ENCODE assay signal across 11 cellular contexts in the genomic region with DNA sequence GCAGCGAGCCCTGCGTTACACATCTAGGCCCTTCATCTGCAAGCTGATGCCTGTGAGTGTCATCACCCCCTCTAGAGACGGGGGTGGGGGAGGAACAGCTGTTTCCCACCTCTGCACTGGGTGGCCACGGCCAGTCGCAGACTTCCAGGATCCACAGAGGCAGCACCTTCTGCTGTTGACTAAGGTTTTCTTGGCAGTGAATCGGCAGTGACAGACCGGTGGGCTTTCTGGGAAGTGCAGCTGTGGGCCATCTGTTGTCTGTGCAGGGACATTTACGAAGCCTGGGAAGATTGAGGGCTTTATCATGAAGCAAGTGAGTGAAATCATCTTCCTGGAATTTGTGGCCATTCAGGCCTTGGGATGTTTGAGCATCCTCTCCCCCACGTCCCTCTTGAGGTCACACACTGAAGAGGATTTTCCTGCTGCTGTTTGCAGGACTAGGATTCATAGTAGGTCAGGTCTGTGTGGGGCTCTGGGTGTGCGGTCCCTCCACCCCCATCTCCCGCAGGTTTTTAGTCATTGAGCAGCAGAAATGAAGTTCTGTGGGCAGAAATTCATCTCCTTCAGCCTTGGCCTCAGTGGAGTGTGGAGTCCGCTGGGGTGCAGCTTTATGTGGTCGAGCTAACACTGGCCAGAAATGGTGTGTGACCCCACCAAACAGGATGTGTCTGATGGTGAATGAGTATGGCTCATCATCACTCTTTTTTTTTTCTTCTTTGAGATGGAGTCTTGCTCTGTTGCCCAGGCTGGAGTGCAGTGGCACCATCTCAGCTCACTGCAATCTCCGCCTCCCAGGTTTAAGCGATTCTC. TPM values are rescaled to one million over a fixed set of nuclear protein-coding genes. Genes with fewer than 3 reads are reported as not detected.
A peak's percentile ranks its signal among the peaks of the same experiment; 100 is the strongest.
DNase-seq lines count a peak whose midpoint lies in the region; ATAC-seq and TF ChIP-seq lines count a peak whose summit lies in the region.
"Had no signal": no experiment of that assay in that cellular context is flagged by ENCODE, and none has a peak within 500 bp of the region (broad histone marks: within the 10 kb centered on the region; RNA-seq: fewer than 3 reads in every experiment).

No MANE protein-coding gene starts in this region.

- POLR2A ChIA-PET in activated CD4-positive, alpha-beta T cell treated with anti-CD3 and anti-CD28 coated beads, Interleukin-2, amount 10 ng/mL, durations not matched to agents 7 days and 5 days (lab: Charles Lee): no interaction called here

- H3K36me3 ChIP-seq in RWPE2 (ENCODE audit: low read depth): peaks cover 31% of the 10 kb centered on the region
- H3K36me3 ChIP-seq: prostate gland had no signal

- no peaks in the 10 kb centered on the region for H3K9me3 ChIP-seq in RWPE2 (ENCODE audit: severe bottlenecking)
- H3K9me3 ChIP-seq: prostate gland had no signal

- CTCF ChIA-PET in activated CD4-positive, alpha-beta T cell treated with anti-CD3 and anti-CD28 coated beads, Interleukin-2, amount 10 ng/mL, durations not matched to agents 7 days and 5 days (lab: Charles Lee): interaction anchor here (0.6 to 3.8 kb wide), 5 partner anchors 8 to 451 kb away, joined by 3 to 13 read pairs (median 5); no protein-coding TSS in a partner anchor

- no peaks in the 10 kb centered on the region for H3K27me3 ChIP-seq in RWPE2 (ENCODE audit: insufficient read depth, poor library complexity, severe bottlenecking)

- peak overlapping the region; percentile 5 for H3K27ac Mint-ChIP-seq in activated CD4-positive, alpha-beta T cell treated with anti-CD3 and anti-CD28 coated beads, Interleukin-2, amount 10 ng/mL, durations not matched to agents 7 days and 5 days
- H3K27ac Mint-ChIP-seq in stimulated activated memory B cell treated with anti-CD40 and anti-IgM and Interleukin-4, amounts not matched to agents 10 μg/mL and 1 μg/mL and 100 μg/mL, for 72 hours: peak overlapping the region; percentile 95

- peak; percentile 52; the same call in 2 of the 3 replicates for ATAC-seq in RWPE2 (ENCODE audit: low read depth)
- ATAC-seq in stimulated activated memory B cell treated with anti-CD40 and anti-IgM and Interleukin-4, amounts not matched to agents 10 μg/mL and 1 μg/mL and 100 μg/mL, for 72 hours: no peak

- H3K9me3 Mint-ChIP-seq in activated CD4-positive, alpha-beta T cell treated with anti-CD3 and anti-CD28 coated beads, Interleukin-2, amount 10 ng/mL, durations not matched to agents 7 days and 5 days: no peaks in the 10 kb centered on the region
- H3K9me3 Mint-ChIP-seq in stimulated activated memory B cell treated with anti-CD40 and anti-IgM and Interleukin-4, amounts not matched to agents 10 μg/mL and 1 μg/mL and 100 μg/mL, for 72 hours: peaks cover 3% of the 10 kb centered on the region
- H3K9me3 Mint-ChIP-seq: IgD-negative memory B cell had no signal

- TF ChIP-seq CTCF in RWPE2 (IDR thresholded peaks at IDR 0.05; ENCODE audit: poor library complexity, severe bottlenecking): no peak
- TF ChIP-seq CTCF in foreskin fibroblast (IDR thresholded peaks at IDR 0.05; ENCODE audit: low read depth, low read length): no peak

- H3K27ac ChIP-seq in RWPE2 (ENCODE audit: poor library complexity, severe bottlenecking): peak overlapping the region; percentile 70
- H3K27ac ChIP-seq: prostate gland had no signal

- peaks cover 59% of the 10 kb centered on the region for H3K4me1 Mint-ChIP-seq in activated CD4-positive, alpha-beta T cell treated with anti-CD3 and anti-CD28 coated beads, Interleukin-2, amount 10 ng/mL, durations not matched to agents 7 days and 5 days
- H3K4me1 Mint-ChIP-seq in stimulated activated memory B cell treated with anti-CD40 and anti-IgM and Interleukin-4, amounts not matched to agents 10 μg/mL and 1 μg/mL and 100 μg/mL, for 72 hours: peaks cover 89% of the 10 kb centered on the region

- H3K4me1 ChIP-seq in RWPE2 (ENCODE audit: insufficient read depth, poor library complexity, severe bottlenecking): peaks cover 38% of the 10 kb centered on the region

- no peak overlapping the region for H3K4me3 ChIP-seq in RWPE2 (ENCODE audit: severe bottlenecking)
- no peak overlapping the region for H3K4me3 ChIP-seq in foreskin fibroblast (ENCODE audit: low read depth in 1 of 2, low read length in 2 of 2)
- H3K4me3 ChIP-seq: prostate gland had no signal

- H3K36me3 Mint-ChIP-seq in activated CD4-positive, alpha-beta T cell treated with anti-CD3 and anti-CD28 coated beads, Interleukin-2, amount 10 ng/mL, durations not matched to agents 7 days and 5 days (ENCODE audit: low read depth): peaks cover 34% of the 10 kb centered on the region
- H3K36me3 Mint-ChIP-seq in stimulated activated memory B cell treated with anti-CD40 and anti-IgM and Interleukin-4, amounts not matched to agents 10 μg/mL and 1 μg/mL and 100 μg/mL, for 72 hours: peaks cover 26% of the 10 kb centered on the region

- no peaks in the 10 kb centered on the region for H3K27me3 Mint-ChIP-seq in activated CD4-positive, alpha-beta T cell treated with anti-CD3 and anti-CD28 coated beads, Interleukin-2, amount 10 ng/mL, durations not matched to agents 7 days and 5 days
- H3K27me3 Mint-ChIP-seq in stimulated activated memory B cell treated with anti-CD40 and anti-IgM and Interleukin-4, amounts not matched to agents 10 μg/mL and 1 μg/mL and 100 μg/mL, for 72 hours: no peaks in the 10 kb centered on the region
- H3K27me3 Mint-ChIP-seq: IgD-negative memory B cell had no signal

- no peak for DNase-seq in activated CD4-positive, alpha-beta T cell treated with anti-CD3 and anti-CD28 coated beads, Interleukin-2, amount 10 ng/mL, durations not matched to agents 7 days and 5 days
- DNase-seq in activated CD4-positive, alpha-beta T cell treated with anti-CD3 and anti-CD28 coated beads, Interleukin-2, amount 50 U/mL, for 4 hours: no peak
- DNase-seq in RWPE2 (ENCODE audit: low spot score) (no peak), foreskin fibroblast (peak; percentile 96), NCI-H345 (lab: John Stamatoyannopoulos, UW) (no peak), NCI-H1048 (lab: John Stamatoyannopoulos, UW) (no peak), ecto neural progenitor cell (ENCODE audit: low spot score) (no peak)
- DNase-seq: DMS79 had no signal

- no peak overlapping the region for H3K4me3 Mint-ChIP-seq in activated CD4-positive, alpha-beta T cell treated with anti-CD3 and anti-CD28 coated beads, Interleukin-2, amount 10 ng/mL, durations not matched to agents 7 days and 5 days
- H3K4me3 Mint-ChIP-seq in stimulated activated memory B cell treated with anti-CD40 and anti-IgM and Interleukin-4, amounts not matched to agents 10 μg/mL and 1 μg/mL and 100 μg/mL, for 72 hours: peak overlapping the region; percentile 21

RNA-seq across cellular contexts. Expression of a gene that starts 12.0 kb away (rescaled TPM):
- 10 to 100 TPM; 71.1 to 78.3 TPM for total RNA-seq in activated CD4-positive, alpha-beta T cell treated with anti-CD3 and anti-CD28 coated beads, Interleukin-2, amount 10 ng/mL, durations not matched to agents 7 days and 5 days

RNA-seq across cellular contexts. Expression of a gene that starts 30.6 kb away (rescaled TPM):
- 10 to 100 TPM; 22.2 to 24.4 TPM for total RNA-seq in activated CD4-positive, alpha-beta T cell treated with anti-CD3 and anti-CD28 coated beads, Interleukin-2, amount 10 ng/mL, durations not matched to agents 7 days and 5 days

Comparison
In these comparisons a context has a peak if more than half of its experiments do, and no peak if none do; other contexts are left out.
1. DNase-seq: peak in foreskin fibroblast (2 of 2); none in activated CD4-positive, alpha-beta T cell treated with anti-CD3 and anti-CD28 coated beads, Interleukin-2, amount 10 ng/mL, durations not matched to agents 7 days and 5 days (single experiment), activated CD4-positive, alpha-beta T cell treated with anti-CD3 and anti-CD28 coated beads, Interleukin-2, amount 50 U/mL, for 4 hours (0 of 2), RWPE2 (single experiment), NCI-H345 (single experiment), NCI-H1048 (single experiment) and ecto neural progenitor cell (single experiment).